Comparison of ENCODE assay signal across 7 cellular contexts in the genomic region with DNA sequence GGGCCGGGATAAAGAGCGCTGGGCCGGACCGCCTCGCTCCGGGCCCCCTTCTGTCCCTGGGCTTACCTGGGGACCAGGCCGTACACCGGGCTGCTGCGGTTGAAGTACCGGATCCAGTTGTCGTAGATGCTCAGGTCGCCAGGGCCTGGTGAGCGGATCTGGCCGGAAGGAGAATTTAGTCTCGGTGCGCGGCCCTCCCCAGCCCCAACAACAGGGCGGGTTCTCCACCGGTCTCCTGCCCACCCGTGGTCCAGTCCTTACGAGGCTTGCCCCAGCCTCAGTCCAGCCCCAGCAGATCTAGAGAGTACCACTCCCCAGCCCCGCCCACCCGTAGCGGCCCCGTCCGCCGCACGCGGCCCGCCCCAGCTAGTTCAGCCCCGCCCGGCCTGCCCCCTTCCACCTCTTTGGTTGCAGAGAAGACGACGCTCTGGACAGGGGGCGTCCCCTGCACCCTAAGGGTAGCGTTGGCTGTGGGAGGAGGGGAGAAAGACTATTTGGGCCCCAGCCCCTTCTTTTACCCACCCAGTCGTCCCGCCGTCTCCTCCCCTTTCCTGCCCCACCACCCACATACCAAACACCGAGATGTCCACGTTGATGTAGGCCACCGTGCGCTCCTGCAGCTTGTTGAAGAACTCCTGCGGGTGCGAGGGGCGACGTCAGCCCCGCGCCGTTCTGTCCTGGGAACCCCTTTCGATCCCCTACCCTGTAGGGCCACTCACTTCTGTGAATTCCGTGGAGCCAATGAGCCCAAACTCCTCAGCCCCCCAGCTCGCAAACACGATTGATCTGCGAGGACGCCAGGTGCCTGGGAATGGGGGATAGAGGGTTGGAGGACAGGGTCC. TPM values are rescaled to one million over a fixed set of nuclear protein-coding genes. Genes with fewer than 3 reads are reported as not detected.
DNase-seq lines count a peak whose midpoint lies in the region; ATAC-seq and TF ChIP-seq lines count a peak whose summit lies in the region.
"Had no signal": no experiment of that assay in that cellular context is flagged by ENCODE, and none has a peak within 500 bp of the region (broad histone marks: within the 10 kb centered on the region; RNA-seq: fewer than 3 reads in every experiment).

No MANE protein-coding gene starts in this region.

- H3K4me3 Mint-ChIP-seq in endodermal cell = peak overlapping the region; percentile 35

- no TSS peak for BruUV-seq in IMR-90 (replicated peaks; lab: Mats Ljungman, UMichigan)

- 0 out of 2 replicates have a peak overlapping the region, but pooled peaks have one; percentile 16 for H3K9ac ChIP-seq in IMR-90 (ENCODE audit: low read depth, low read length)
- no peak overlapping the region for H3K9ac ChIP-seq in endodermal cell (ENCODE audit: extremely low read depth, low read length, poor library complexity, severe bottlenecking)

- H3K9me3 ChIP-seq in IMR-90 (ENCODE audit: control insufficient read depth, insufficient read depth, low read length) = no peaks in the 10 kb centered on the region
- no peaks in the 10 kb centered on the region for H3K9me3 ChIP-seq in endodermal cell (ENCODE audit: control insufficient read depth, low read length)
- no peaks in the 10 kb centered on the region for H3K9me3 ChIP-seq in gastrocnemius medialis

- dilution Hi-C loops in IMR-90 (cut with HindIII; ENCODE audit: low sequenced_read_pairs, unreplicated experiment) = no loop called here

- peaks cover 8 to 25% of the 10 kb centered on the region in 2 experiments; a peak in 3 of 4 replicates for H3K79me1 ChIP-seq in IMR-90 (ENCODE audit: low read depth in 1 of 2, low read length in 2 of 2)

- H3K56ac ChIP-seq in IMR-90 (ENCODE audit: extremely low read depth, insufficient read depth, low read length) = no peak overlapping the region

- H3K9me3 Mint-ChIP-seq in endodermal cell = no peaks in the 10 kb centered on the region

- H3K4me1 ChIP-seq in IMR-90 (ENCODE audit: control insufficient read depth, insufficient read depth, low read length) (no peaks in the 10 kb centered on the region), endodermal cell (ENCODE audit: control insufficient read depth, insufficient read depth, low read length) (no peaks in the 10 kb centered on the region), gastrocnemius medialis (peaks cover 0 to 4% of the 10 kb centered on the region in 2 donors)

- H3K27me3 ChIP-seq in IMR-90 (ENCODE audit: control insufficient read depth, insufficient read depth, low read length) = peaks cover 2% of the 10 kb centered on the region; the same call in 1 of the 2 replicates
- no peaks in the 10 kb centered on the region for H3K27me3 ChIP-seq in endodermal cell (ENCODE audit: control insufficient read depth, insufficient read depth, low read length, poor library complexity, severe bottlenecking)
- H3K27me3 ChIP-seq in gastrocnemius medialis = no peaks in the 10 kb centered on the region

- H2AFZ ChIP-seq in IMR-90 (replicated peaks; ENCODE audit: low read length, poor library complexity) = peak overlapping the region; percentile 82

- H2BK5ac ChIP-seq in IMR-90 (ENCODE audit: low read depth, low read length, poor library complexity, severe bottlenecking) = no peak overlapping the region

- H3K27ac Mint-ChIP-seq in endodermal cell = no peak overlapping the region

- CTCF ChIA-PET in IMR-90 (lab: Yijun Ruan, JAX) = no interaction called here

- no peak overlapping the region for H2BK20ac ChIP-seq in IMR-90 (ENCODE audit: low read depth, low read length)

- H3K4ac ChIP-seq in IMR-90 (ENCODE audit: low read depth, low read length) = no peak overlapping the region

- peaks cover 4% of the 10 kb centered on the region for H3K4me1 Mint-ChIP-seq in endodermal cell

- TF ChIP-seq POLR2A in IMR-90 (IDR thresholded peaks at IDR 0.05; ENCODE audit: low read depth, low read length) (no peak), gastrocnemius medialis (IDR thresholded peaks at IDR 0.05) (no peak)

- no peak overlapping the region for H3K18ac ChIP-seq in IMR-90 (ENCODE audit: low read depth, low read length)

- in situ Hi-C loops in IMR-90 (cut with MboI; ENCODE audit: low sequenced_read_pairs) = no loop called here
- in situ Hi-C loops in gastrocnemius medialis (cut with MboI; ENCODE audit: low sequenced_read_pairs in 4 of 4) = no loop called here

- H3K27ac ChIP-seq in IMR-90 (ENCODE audit: insufficient read depth, low read length) (no peak overlapping the region), endodermal cell (ENCODE audit: low read depth, low read length) (no peak overlapping the region), gastrocnemius medialis (peak overlapping the region; percentile 29 to 48 (median 34))

- TF ChIP-seq CTCF in IMR-90 (conservative IDR thresholded peaks at IDR 0.05; ENCODE audit: low read depth, low read length) = no peak
- no peak for TF ChIP-seq CTCF in endodermal cell (conservative IDR thresholded peaks at IDR 0.05)
- TF ChIP-seq CTCF in gastrocnemius medialis (IDR thresholded peaks at IDR 0.05 in 4 of 5, conservative IDR thresholded peaks at IDR 0.05 in 1 of 5) = no peak

- intact Hi-C loops in IMR-90 (cut with micrococcal nuclease) = no loop called here
- intact Hi-C loops in gastrocnemius medialis (cut with DNase I; ENCODE audit: low total_unique reads) = no loop called here

- H2AK9ac ChIP-seq in IMR-90 (replicated peaks; ENCODE audit: low read depth, low read length, poor library complexity) = peak overlapping the region; percentile 65

- H3K4me3 ChIP-seq in IMR-90 (ENCODE audit: insufficient read depth, low read depth, low read length) = peak overlapping the region; percentile 22
- no peak overlapping the region for H3K4me3 ChIP-seq in endodermal cell (ENCODE audit: low read length)
- H3K4me3 ChIP-seq in gastrocnemius medialis = peak overlapping the region; percentile 47 to 52 (median 48)

- no peak overlapping the region; the same call in 1 of the 2 replicates for H3K23ac ChIP-seq in IMR-90 (ENCODE audit: low read depth, low read length)

- no peak for TF ChIP-seq RAD21 in IMR-90 (IDR thresholded peaks at IDR 0.05; ENCODE audit: low read length)

- peaks cover 13% of the 10 kb centered on the region; the same call in 1 of the 2 replicates for H3K9me1 ChIP-seq in IMR-90 (ENCODE audit: insufficient read depth, low read length)

- H3K4me2 ChIP-seq in IMR-90 (ENCODE audit: low read depth, low read length) = no peak overlapping the region; the same call in 1 of the 2 replicates

- H3K36me3 Mint-ChIP-seq in endodermal cell (ENCODE audit: low read depth) = peaks cover 10% of the 10 kb centered on the region

- H3K27me3 Mint-ChIP-seq in endodermal cell (ENCODE audit: insufficient read depth) = peaks cover 9% of the 10 kb centered on the region

- WGBS in IMR-90 (ENCODE audit: extremely low coverage in 2 of 2, insufficient read length in 1 of 2), 2 experiments = 33% methylated on average over 9 of the region's 56 CpGs; no CpG with 5 or more reads in 1 of the 2 experiments
- 89 to 93% methylated on average over 25 to 56 of the region's 56 CpGs for WGBS in endodermal cell (ENCODE audit: insufficient coverage in 1 of 2, insufficient read length in 1 of 2), 2 experiments

- ATAC-seq in IMR-90 (ENCODE audit: low read depth) (peak; percentile 44; the same call in 1 of the 2 replicates), gastrocnemius medialis (no peak), GM19324 (IDR thresholded peaks at IDR 0.05; ENCODE audit: low FRiP score, unreplicated experiment) (no peak)
- ATAC-seq: HCT116 had no signal

- no peak overlapping the region; the same call in 1 of the 2 replicates for H4K5ac ChIP-seq in IMR-90 (ENCODE audit: low read depth, low read length)

- H4K8ac ChIP-seq in IMR-90 (ENCODE audit: low read depth in 2 of 2, low read length in 2 of 2) = peak overlapping the region; percentile 49 to 78; a peak in 2 of 4 replicates

- no peaks in the 10 kb centered on the region; the same call in 1 of the 2 replicates for H4K20me1 ChIP-seq in IMR-90 (ENCODE audit: insufficient read depth, low read length)

- H2BK120ac ChIP-seq in IMR-90 (ENCODE audit: low read depth, low read length) = no peak overlapping the region

- POLR2A ChIA-PET in IMR-90 (lab: Charles Lee; ENCODE audit: unreplicated experiment) = no interaction called here

- peak overlapping the region; percentile 16; the same call in 1 of the 2 replicates for H2AK5ac ChIP-seq in IMR-90 (ENCODE audit: low read depth, low read length)

- peaks cover 13% of the 10 kb centered on the region for H3K36me3 ChIP-seq in IMR-90 (ENCODE audit: control insufficient read depth, insufficient read depth, low read length)
- peaks cover 7% of the 10 kb centered on the region for H3K36me3 ChIP-seq in endodermal cell (ENCODE audit: control insufficient read depth, insufficient read depth, low read length)
- peaks cover 0 to 10% of the 10 kb centered on the region in 2 donors for H3K36me3 ChIP-seq in gastrocnemius medialis

- no peak overlapping the region for H4K91ac ChIP-seq in IMR-90 (ENCODE audit: insufficient read depth, low read depth, low read length)

- no peak overlapping the region for H3K14ac ChIP-seq in IMR-90 (replicated peaks; ENCODE audit: low read depth, low read length)

- H2BK15ac ChIP-seq in IMR-90 (ENCODE audit: low read depth, low read length) = no peak overlapping the region

- no peak for DNase-seq in IMR-90
- no peak for DNase-seq in endodermal cell
- DNase-seq in gastrocnemius medialis = no peak
- DNase-seq in DMS 273 (lab: John Stamatoyannopoulos, UW; ENCODE audit: unreplicated experiment) = no peak
- no peak for DNase-seq in NCI-H2196 treated with DMSO at 0.1 percent for 48 hours (lab: John Stamatoyannopoulos, UW; ENCODE audit: unreplicated experiment)

RNA-seq across cellular contexts. Expression of gene SAC3D1, which starts 6.8 kb away (rescaled TPM):
- total RNA-seq in IMR-90 (2012; rRNA removed) (2.8 and 2.9 TPM in 2 replicates), endodermal cell (10 to 100 TPM; 11.4 to 12.0 TPM), gastrocnemius medialis (10 to 100 TPM in 3 of 4 donors, 1 to 10 TPM in 1; 9.0 to 27.2 (median 14.4) TPM)
- 13.2 and 15.4 TPM in 2 replicates for polyA plus RNA-seq in IMR-90 (2012; rRNA removed)
- polyA plus RNA-seq in IMR-90 (2012; cell fraction: cytosol; rRNA removed) = 15.5 and 29.2 TPM in 2 replicates
- polyA plus RNA-seq in IMR-90 (2012; cell fraction: nucleus; rRNA removed; ENCODE audit: low replicate concordance) = 6.5 and 20.0 TPM in 2 replicates
- polyA plus RNA-seq in endodermal cell (2013, experiment 1 of 2) = 20.5 TPM
- 19.5 TPM for polyA plus RNA-seq in endodermal cell (2013, experiment 2 of 2)

RNA-seq across cellular contexts. Expression of gene NAALADL1, which starts 10.6 kb away (rescaled TPM):
- total RNA-seq in IMR-90 (2012; rRNA removed) (2.8 and 3.8 TPM in 2 replicates), endodermal cell (1 to 10 TPM; 2.2 to 4.5 TPM), gastrocnemius medialis (1 to 10 TPM in 3 of 4 donors, under 1 TPM in 1; 0.22 to 4.0 (median 2.6) TPM)
- polyA plus RNA-seq in IMR-90 (2012; rRNA removed) = 5.8 and 6.3 TPM in 2 replicates
- polyA plus RNA-seq in IMR-90 (2012; cell fraction: cytosol; rRNA removed) = 6.2 and 7.2 TPM in 2 replicates
- polyA plus RNA-seq in IMR-90 (2012; cell fraction: nucleus; rRNA removed; ENCODE audit: low replicate concordance) = 6.6 and 13.2 TPM in 2 replicates
- polyA plus RNA-seq in endodermal cell (2013, experiment 1 of 2) = 1.4 TPM
- polyA plus RNA-seq in endodermal cell (2013, experiment 2 of 2) = 0.75 TPM

RNA-seq across cellular contexts. Expression of gene SNX15, which starts 20.6 kb away (rescaled TPM):
- total RNA-seq in IMR-90 (2012; rRNA removed) (8.1 and 9.0 TPM in 2 replicates), endodermal cell (10 to 100 TPM; 14.2 to 16.4 TPM), gastrocnemius medialis (10 to 100 TPM; 16.9 to 33.3 (median 25.9) TPM)
- polyA plus RNA-seq in IMR-90 (2012; rRNA removed) = 15.2 and 16.3 TPM in 2 replicates
- 12.7 and 13.7 TPM in 2 replicates for polyA plus RNA-seq in IMR-90 (2012; cell fraction: cytosol; rRNA removed)
- 11.7 and 14.6 TPM in 2 replicates for polyA plus RNA-seq in IMR-90 (2012; cell fraction: nucleus; rRNA removed; ENCODE audit: low replicate concordance)
- polyA plus RNA-seq in endodermal cell (2013, experiment 1 of 2) = 20.9 TPM
- 19.8 TPM for polyA plus RNA-seq in endodermal cell (2013, experiment 2 of 2)

RNA-seq across cellular contexts. Expression of gene ARL2, which starts 33.8 kb away (rescaled TPM):
- total RNA-seq in IMR-90 (2012; rRNA removed) (46.4 and 48.9 TPM in 2 replicates), endodermal cell (100 to 1,000 TPM; 127 to 199 TPM), gastrocnemius medialis (100 to 1,000 TPM; 150 to 268 (median 170) TPM)
- 152 and 168 TPM in 2 replicates for polyA plus RNA-seq in IMR-90 (2012; rRNA removed)
- 75.2 and 195 TPM in 2 replicates for polyA plus RNA-seq in IMR-90 (2012; cell fraction: cytosol; rRNA removed)
- polyA plus RNA-seq in IMR-90 (2012; cell fraction: nucleus; rRNA removed; ENCODE audit: low replicate concordance) = 54.5 and 73.7 TPM in 2 replicates
- 160 TPM for polyA plus RNA-seq in endodermal cell (2013, experiment 1 of 2)
- 144 TPM for polyA plus RNA-seq in endodermal cell (2013, experiment 2 of 2)

RNA-seq across cellular contexts. Expression of gene CDCA5, which starts 36.0 kb away (rescaled TPM):
- total RNA-seq in IMR-90 (2012; rRNA removed) (9.1 and 10.0 TPM in 2 replicates), endodermal cell (10 to 100 TPM; 48.1 to 82.6 TPM), gastrocnemius medialis (1 to 10 TPM in 1 of 4 donors, under 1 TPM in 2, not detected in 1; 0.36 to 1.3 (median 1.00) TPM)
- polyA plus RNA-seq in IMR-90 (2012; rRNA removed) = 14.0 and 14.9 TPM in 2 replicates
- polyA plus RNA-seq in IMR-90 (2012; cell fraction: cytosol; rRNA removed) = 6.1 and 14.3 TPM in 2 replicates
- 14.9 and 15.2 TPM in 2 replicates for polyA plus RNA-seq in IMR-90 (2012; cell fraction: nucleus; rRNA removed; ENCODE audit: low replicate concordance)
- polyA plus RNA-seq in endodermal cell (2013, experiment 1 of 2) = 52.0 TPM
- 46.1 TPM for polyA plus RNA-seq in endodermal cell (2013, experiment 2 of 2)

Comparison
In these comparisons a context has a peak if more than half of its experiments do, and no peak if none do; other contexts are left out.
1. H3K27ac ChIP-seq: peak in gastrocnemius medialis (4 of 4); none in IMR-90 (single experiment) and endodermal cell (single experiment).